Comparison of ENCODE assay signal across 7 cellular contexts in the genomic region with DNA sequence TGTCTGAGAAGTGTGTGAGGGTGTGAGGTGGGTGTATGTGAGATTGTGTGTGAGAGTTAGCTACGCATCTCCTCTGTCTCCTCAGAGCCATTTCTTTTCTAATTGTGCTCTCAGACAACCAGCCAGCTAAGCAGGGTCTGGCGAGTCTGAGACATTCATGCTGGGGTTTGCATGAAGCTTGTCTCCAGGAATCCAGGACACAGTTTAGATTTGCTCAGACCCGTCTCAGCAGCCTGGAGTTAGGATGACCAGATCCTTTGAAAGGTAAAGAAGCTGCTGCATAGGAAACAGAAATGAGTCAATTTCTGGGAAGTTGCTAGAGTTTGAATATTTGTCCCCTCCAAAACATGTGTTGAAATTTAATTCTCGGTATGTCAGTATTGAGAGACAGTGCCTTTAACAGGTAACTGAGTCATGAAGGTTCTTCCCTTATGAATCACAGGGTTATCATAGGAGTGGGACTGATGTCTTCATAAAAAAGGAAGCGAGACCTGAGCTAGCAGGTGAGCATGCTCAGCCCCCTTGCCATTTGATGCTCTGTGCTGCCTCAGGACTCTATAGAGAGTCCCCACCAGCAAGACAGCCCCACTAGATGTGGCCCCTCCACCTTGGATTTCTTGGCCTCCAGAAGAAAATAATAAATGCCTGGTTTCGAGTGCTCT.
DNase-seq lines count a peak whose midpoint lies in the region; ATAC-seq and TF ChIP-seq lines count a peak whose summit lies in the region.
"Not testable (repeated sequence)": the region's sequence is repeated elsewhere in the genome, so short reads cannot be mapped to it uniquely, and the experiment has no call there.

No MANE protein-coding gene starts in this region.

- H3K27ac Mint-ChIP-seq in CD8-positive, alpha-beta memory T cell = peak overlapping the region in 5 of 8 donors; percentile 74 to 89 (median 79)
- peak overlapping the region; percentile 95 for H3K27ac Mint-ChIP-seq in activated CD4-positive, alpha-beta T cell treated with anti-CD3 and anti-CD28 coated beads, Interleukin-2, amount 10 ng/mL, durations not matched to agents 24 days and 14 days
- peak overlapping the region; percentile 91 to 94 for H3K27ac Mint-ChIP-seq in activated naive CD4-positive, alpha-beta T cell treated with anti-CD3 and anti-CD28 coated beads, Interleukin-2, amount 50 U/mL, for 72 hours
- H3K27ac Mint-ChIP-seq in chondrocyte (ENCODE audit: unreplicated experiment) = peak overlapping the region; percentile 19
- H3K27ac Mint-ChIP-seq in natural killer cell treated with Interleukin-12 subunit alpha and Interleukin-12 subunit beta and Interleukin-15 and Interleukin-18, amount 100 ng/mL, for 72 hours = not testable (repeated sequence)

- peak; percentile 70 to 78 for ATAC-seq in activated T-cell treated with anti-CD3 and anti-CD28 coated beads, Interleukin-2, amount 50 U/mL, for 4 hours
- peak; percentile 85 to 86 for ATAC-seq in activated naive CD4-positive, alpha-beta T cell treated with anti-CD3 and anti-CD28 coated beads, Interleukin-2, amount 50 U/mL, for 72 hours
- ATAC-seq in natural killer cell treated with Interleukin-12 subunit alpha and Interleukin-12 subunit beta and Interleukin-15 and Interleukin-18, amount 100 ng/mL, for 72 hours = peak; percentile 86

- H3K27me3 Mint-ChIP-seq in CD8-positive, alpha-beta memory T cell; activated CD4-positive, alpha-beta T cell treated with anti-CD3 and anti-CD28 coated beads, Interleukin-2, amount 10 ng/mL, durations not matched to agents 24 days and 14 days; activated T-cell treated with anti-CD3 and anti-CD28 coated beads, Interleukin-2, amount 50 U/mL, for 4 hours (ENCODE audit: low read depth); chondrocyte (ENCODE audit: low read depth); natural killer cell treated with Interleukin-12 subunit alpha and Interleukin-12 subunit beta and Interleukin-15 and Interleukin-18, amount 100 ng/mL, for 72 hours: not testable (repeated sequence)

- not testable (repeated sequence) for H3K4me1 ChIP-seq in CD8-positive, alpha-beta memory T cell (ENCODE audit: insufficient read depth, low read length)

- intact Hi-C loops in activated CD4-positive, alpha-beta T cell treated with anti-CD3 and anti-CD28 coated beads, Interleukin-2, amount 10 ng/mL, durations not matched to agents 24 days and 14 days (cut with micrococcal nuclease) = not testable (repeated sequence)

- POLR2A ChIA-PET in CD8-positive, alpha-beta memory T cell (lab: Charles Lee); RWPE1 (lab: Yijun Ruan, JAX; ENCODE audit: low non-redundant PET): not testable (repeated sequence)

- H3K9me3 ChIP-seq in CD8-positive, alpha-beta memory T cell (ENCODE audit: low read length) = not testable (repeated sequence)

- H3K9me3 Mint-ChIP-seq in CD8-positive, alpha-beta memory T cell; activated CD4-positive, alpha-beta T cell treated with anti-CD3 and anti-CD28 coated beads, Interleukin-2, amount 10 ng/mL, durations not matched to agents 24 days and 14 days; activated T-cell treated with anti-CD3 and anti-CD28 coated beads, Interleukin-2, amount 50 U/mL, for 4 hours; activated naive CD4-positive, alpha-beta T cell treated with anti-CD3 and anti-CD28 coated beads, Interleukin-2, amount 50 U/mL, for 72 hours; chondrocyte (ENCODE audit: low read depth); natural killer cell treated with Interleukin-12 subunit alpha and Interleukin-12 subunit beta and Interleukin-15 and Interleukin-18, amount 100 ng/mL, for 72 hours: not testable (repeated sequence)

- H3K4me1 Mint-ChIP-seq in CD8-positive, alpha-beta memory T cell; activated CD4-positive, alpha-beta T cell treated with anti-CD3 and anti-CD28 coated beads, Interleukin-2, amount 10 ng/mL, durations not matched to agents 24 days and 14 days; chondrocyte (ENCODE audit: low read depth); natural killer cell treated with Interleukin-12 subunit alpha and Interleukin-12 subunit beta and Interleukin-15 and Interleukin-18, amount 100 ng/mL, for 72 hours (ENCODE audit: low read depth in 2 of 2): not testable (repeated sequence)
- peaks cover 10% of the 10 kb centered on the region for H3K4me1 Mint-ChIP-seq in activated T-cell treated with anti-CD3 and anti-CD28 coated beads, Interleukin-2, amount 50 U/mL, for 4 hours (ENCODE audit: low read depth)

- not testable (repeated sequence) for H3K36me3 Mint-ChIP-seq in CD8-positive, alpha-beta memory T cell; activated CD4-positive, alpha-beta T cell treated with anti-CD3 and anti-CD28 coated beads, Interleukin-2, amount 10 ng/mL, durations not matched to agents 24 days and 14 days (ENCODE audit: low read depth); activated T-cell treated with anti-CD3 and anti-CD28 coated beads, Interleukin-2, amount 50 U/mL, for 4 hours (ENCODE audit: insufficient read depth); activated naive CD4-positive, alpha-beta T cell treated with anti-CD3 and anti-CD28 coated beads, Interleukin-2, amount 50 U/mL, for 72 hours; chondrocyte (ENCODE audit: low read depth); natural killer cell treated with Interleukin-12 subunit alpha and Interleukin-12 subunit beta and Interleukin-15 and Interleukin-18, amount 100 ng/mL, for 72 hours

- H3K36me3 ChIP-seq in CD8-positive, alpha-beta memory T cell (ENCODE audit: insufficient read depth, low read length) = not testable (repeated sequence)

- H3K4me3 Mint-ChIP-seq in CD8-positive, alpha-beta memory T cell = peak overlapping the region in 2 of 7 donors; percentile 13 to 24
- peak overlapping the region; percentile 64 for H3K4me3 Mint-ChIP-seq in activated CD4-positive, alpha-beta T cell treated with anti-CD3 and anti-CD28 coated beads, Interleukin-2, amount 10 ng/mL, durations not matched to agents 24 days and 14 days
- H3K4me3 Mint-ChIP-seq in activated T-cell treated with anti-CD3 and anti-CD28 coated beads, Interleukin-2, amount 50 U/mL, for 4 hours = peak overlapping the region; percentile 46
- H3K4me3 Mint-ChIP-seq in chondrocyte (ENCODE audit: unreplicated experiment); natural killer cell treated with Interleukin-12 subunit alpha and Interleukin-12 subunit beta and Interleukin-15 and Interleukin-18, amount 100 ng/mL, for 72 hours: not testable (repeated sequence)

- CTCF ChIA-PET in CD8-positive, alpha-beta memory T cell (lab: Charles Lee); RWPE1 (lab: Yijun Ruan, JAX): not testable (repeated sequence)

- TF ChIP-seq CTCF in RWPE1 (conservative IDR thresholded peaks at IDR 0.05; ENCODE audit: low read depth); chondrocyte (IDR thresholded peaks at IDR 0.05): not testable (repeated sequence)

- DNase-seq in CD8-positive, alpha-beta memory T cell; RWPE1 (ENCODE audit: low spot score); activated CD4-positive, alpha-beta T cell treated with anti-CD3 and anti-CD28 coated beads, Interleukin-2, amount 10 ng/mL, durations not matched to agents 24 days and 14 days; activated T-cell treated with anti-CD3 and anti-CD28 coated beads, Interleukin-2, amount 50 U/mL, for 4 hours; activated naive CD4-positive, alpha-beta T cell treated with anti-CD3 and anti-CD28 coated beads, Interleukin-2, amount 50 U/mL, for 72 hours (ENCODE audit: low spot score in 2 of 2); chondrocyte (ENCODE audit: low spot score); natural killer cell treated with Interleukin-12 subunit alpha and Interleukin-12 subunit beta and Interleukin-15 and Interleukin-18, amount 100 ng/mL, for 72 hours (ENCODE audit: low spot score): not testable (repeated sequence)

- H3K4me3 ChIP-seq in CD8-positive, alpha-beta memory T cell (ENCODE audit: low read length) = not testable (repeated sequence)

- H3K27me3 ChIP-seq in CD8-positive, alpha-beta memory T cell (ENCODE audit: insufficient read depth, low read length, poor library complexity, severe bottlenecking) = not testable (repeated sequence)

- H3K27ac ChIP-seq in CD8-positive, alpha-beta memory T cell (ENCODE audit: low read depth, low read length) = not testable (repeated sequence)
- peak overlapping the region; percentile 57; the same call in 1 of the 2 replicates for H3K27ac ChIP-seq in RWPE1
